In the genomic region with DNA sequence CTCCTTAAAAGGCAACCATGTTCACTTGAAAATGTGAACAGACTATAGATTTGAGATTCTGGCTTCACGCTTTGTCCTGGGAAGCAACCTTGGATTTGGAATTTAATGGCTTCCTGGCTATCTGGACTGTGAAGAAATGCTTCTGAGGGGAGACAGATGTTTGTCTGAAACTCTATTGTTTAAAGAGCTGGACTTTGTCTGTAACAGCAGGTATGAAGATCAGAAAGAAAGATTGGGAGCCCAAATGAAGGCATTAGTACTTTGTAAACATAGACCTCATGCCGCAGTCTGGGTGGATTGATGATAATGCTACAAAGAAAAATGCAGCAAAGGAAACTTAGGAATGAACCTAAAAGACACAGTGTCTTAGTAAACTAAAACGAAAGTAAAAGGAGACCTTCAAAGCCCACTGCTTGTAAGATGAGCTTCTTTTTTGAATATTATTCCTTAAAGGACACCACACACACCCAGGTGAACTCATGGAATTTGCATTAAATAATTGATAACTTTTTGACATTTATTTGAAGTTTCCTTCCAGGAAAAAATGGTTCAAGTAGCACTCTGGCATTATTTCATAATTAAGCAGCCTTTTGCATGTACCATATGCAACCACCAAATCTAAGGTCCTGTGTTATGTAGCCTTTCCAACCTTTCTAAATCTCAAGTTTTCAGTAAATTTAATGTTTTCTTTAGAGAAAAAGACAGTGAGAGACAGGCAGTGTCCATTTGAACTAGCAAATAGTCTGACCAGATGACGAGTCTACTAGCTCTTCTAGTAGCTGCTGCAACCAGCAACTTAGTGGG, we compare ENCODE assay signal across 8 cellular contexts.
DNase-seq lines count a peak whose midpoint lies in the region; ATAC-seq and TF ChIP-seq lines count a peak whose summit lies in the region.
"Not testable (repeated sequence)": the region's sequence is repeated elsewhere in the genome, so short reads cannot be mapped to it uniquely, and the experiment has no call there.

No MANE protein-coding gene starts in this region.

- dilution Hi-C loops in mammary epithelial cell (cut with HindIII; ENCODE audit: low sequenced_read_pairs): not testable (repeated sequence)

- peak overlapping the region; percentile 46 to 70 (median 52) for H3K4me3 Mint-ChIP-seq in CD4-positive, alpha-beta memory T cell
- peak overlapping the region; percentile 31 to 81 for H3K4me3 Mint-ChIP-seq in activated T-cell treated with anti-CD3 and anti-CD28 coated beads, Interleukin-2, amount 50 U/mL, for 72 hours
- H3K4me3 Mint-ChIP-seq in naive thymus-derived CD8-positive, alpha-beta T cell: peak overlapping the region; percentile 70 to 87 (median 84)

- 49% methylated on average over 4 of the region's 4 CpGs for WGBS in SK-N-SH (ENCODE audit: low lambda C conversion rate)
- 42% methylated on average over 3 of the region's 4 CpGs for WGBS in mammary epithelial cell (ENCODE audit: low coverage, missing lambda C conversion rate)
- 37% methylated on average over 4 of the region's 4 CpGs for WGBS in smooth muscle cell (ENCODE audit: low lambda C conversion rate)

- peak overlapping the region; percentile 13; the same call in 1 of the 2 replicates for H3K4me2 ChIP-seq in SK-N-SH
- H3K4me2 ChIP-seq in mammary epithelial cell (ENCODE audit: insufficient read depth, low read depth, low read length): peak overlapping the region; percentile 47
- peak overlapping the region; percentile 74 for H3K4me2 ChIP-seq in smooth muscle cell

- not testable (repeated sequence) for H3K36me3 Mint-ChIP-seq in CD4-positive, alpha-beta memory T cell; activated T-cell treated with anti-CD3 and anti-CD28 coated beads, Interleukin-2, amount 50 U/mL, for 72 hours (ENCODE audit: insufficient read depth in 2 of 2); naive thymus-derived CD8-positive, alpha-beta T cell

- not testable (repeated sequence) for H3K36me3 ChIP-seq in CD4-positive, alpha-beta memory T cell (ENCODE audit: insufficient read depth, low read length); SK-N-SH (replicated peaks in 1 of 2; ENCODE audit: control insufficient read depth in 1 of 2, insufficient read depth in 2 of 2, low read length in 1 of 2); mammary epithelial cell (ENCODE audit: insufficient read depth, low read length); smooth muscle cell (ENCODE audit: low read depth)

- H3K9ac ChIP-seq in SK-N-SH; mammary epithelial cell (ENCODE audit: insufficient read depth, low read length); smooth muscle cell (ENCODE audit: low read depth): not testable (repeated sequence)

- not testable (repeated sequence) for H3K9me3 ChIP-seq in CD4-positive, alpha-beta memory T cell (ENCODE audit: control insufficient read depth in 1 of 2, low read length in 2 of 2); SK-N-SH; mammary epithelial cell (replicated peaks; ENCODE audit: insufficient read depth, low read length); smooth muscle cell (replicated peaks; ENCODE audit: low read depth)

- ATAC-seq in HG02642 (IDR thresholded peaks at IDR 0.05; ENCODE audit: poor library complexity, unreplicated experiment): peak; percentile 54
- ATAC-seq in activated T-cell treated with anti-CD3 and anti-CD28 coated beads, Interleukin-2, amount 50 U/mL, for 72 hours (replicated peaks in 1 of 2): not testable (repeated sequence)
- ATAC-seq in naive thymus-derived CD8-positive, alpha-beta T cell: peak; percentile 37 to 44

- H3K4me1 ChIP-seq in CD4-positive, alpha-beta memory T cell (ENCODE audit: insufficient read depth, low read length); SK-N-SH (ENCODE audit: control insufficient read depth in 1 of 2, insufficient read depth in 2 of 2, low read depth in 1 of 2, low read length in 1 of 2); mammary epithelial cell (ENCODE audit: insufficient read depth, low read length): not testable (repeated sequence)
- peaks cover 19% of the 10 kb centered on the region for H3K4me1 ChIP-seq in smooth muscle cell (ENCODE audit: low read depth)

- H3K27ac ChIP-seq in CD4-positive, alpha-beta memory T cell (ENCODE audit: low read depth, low read length); SK-N-SH (ENCODE audit: low read depth in 2 of 2, low read length in 1 of 2); mammary epithelial cell (ENCODE audit: insufficient read depth, low read depth, low read length); smooth muscle cell (ENCODE audit: low read depth): not testable (repeated sequence)

- H3K79me2 ChIP-seq in SK-N-SH (ENCODE audit: insufficient read depth); mammary epithelial cell (ENCODE audit: insufficient read depth, low read length); smooth muscle cell (ENCODE audit: low read depth): not testable (repeated sequence)

- POLR2A ChIA-PET in CD4-positive, alpha-beta memory T cell (lab: Charles Lee; ENCODE audit: partially characterized antibody); SK-N-SH (lab: Yijun Ruan, JAX); naive thymus-derived CD8-positive, alpha-beta T cell (lab: Charles Lee): not testable (repeated sequence)

- peaks cover 4 to 12% (median 8%) of the 10 kb centered on the region in 4 donors for H3K4me1 Mint-ChIP-seq in CD4-positive, alpha-beta memory T cell
- not testable (repeated sequence) for H3K4me1 Mint-ChIP-seq in activated T-cell treated with anti-CD3 and anti-CD28 coated beads, Interleukin-2, amount 50 U/mL, for 72 hours (ENCODE audit: low read depth)
- peaks cover 4 to 12% (median 10%) of the 10 kb centered on the region in 4 donors for H3K4me1 Mint-ChIP-seq in naive thymus-derived CD8-positive, alpha-beta T cell

- in situ Hi-C loops in mammary epithelial cell (cut with MboI; ENCODE audit: low sequenced_read_pairs in 2 of 2): not testable (repeated sequence)

- H3K27me3 ChIP-seq in CD4-positive, alpha-beta memory T cell (ENCODE audit: insufficient read depth, low read length); SK-N-SH (ENCODE audit: insufficient read depth); mammary epithelial cell (ENCODE audit: insufficient read depth, low read length); smooth muscle cell (ENCODE audit: low read depth): not testable (repeated sequence)

- H3K9me2 ChIP-seq in SK-N-SH: not testable (repeated sequence)

- not testable (repeated sequence) for H3K9me3 Mint-ChIP-seq in CD4-positive, alpha-beta memory T cell; activated T-cell treated with anti-CD3 and anti-CD28 coated beads, Interleukin-2, amount 50 U/mL, for 72 hours; naive thymus-derived CD8-positive, alpha-beta T cell

- not testable (repeated sequence) for TF ChIP-seq EP300 in SK-N-SH (IDR thresholded peaks at IDR 0.05; ENCODE audit: borderline replicate concordance in 1 of 2, low read depth in 1 of 2, low read length in 1 of 2)

- not testable (repeated sequence) for H3K27me3 Mint-ChIP-seq in CD4-positive, alpha-beta memory T cell; activated T-cell treated with anti-CD3 and anti-CD28 coated beads, Interleukin-2, amount 50 U/mL, for 72 hours (ENCODE audit: low read depth); naive thymus-derived CD8-positive, alpha-beta T cell

- CTCF ChIA-PET in CD4-positive, alpha-beta memory T cell (lab: Charles Lee; ENCODE audit: partially characterized antibody); SK-N-SH (lab: Yijun Ruan, JAX); mammary epithelial cell (lab: Charles Lee; ENCODE audit: low non-redundant PET): not testable (repeated sequence)

- H3F3A ChIP-seq in SK-N-SH (replicated peaks; ENCODE audit: insufficient read depth); smooth muscle cell (ENCODE audit: low read depth): not testable (repeated sequence)

- H4K20me1 ChIP-seq in SK-N-SH (ENCODE audit: insufficient read depth); mammary epithelial cell (ENCODE audit: insufficient read depth, low read length); smooth muscle cell (ENCODE audit: low read depth): not testable (repeated sequence)

- H3K27ac Mint-ChIP-seq in CD4-positive, alpha-beta memory T cell: peak overlapping the region in 1 of 7 donors; percentile 42
- H3K27ac Mint-ChIP-seq in activated T-cell treated with anti-CD3 and anti-CD28 coated beads, Interleukin-2, amount 50 U/mL, for 72 hours: peak overlapping the region; percentile 82
- H3K27ac Mint-ChIP-seq in naive thymus-derived CD8-positive, alpha-beta T cell: peak overlapping the region in 9 of 10 donors; percentile 21 to 86 (median 71)

- BruUV-seq in mammary epithelial cell (replicated peaks; lab: Mats Ljungman, UMichigan): not testable (repeated sequence)

- H2AFZ ChIP-seq in SK-N-SH (ENCODE audit: low read depth): peak overlapping the region; percentile 70
- H2AFZ ChIP-seq in mammary epithelial cell (ENCODE audit: low read depth, low read length): not testable (repeated sequence)
- H2AFZ ChIP-seq in smooth muscle cell (ENCODE audit: low read depth): peak overlapping the region; percentile 89

- intact Hi-C loops in CD4-positive, alpha-beta memory T cell (cut with micrococcal nuclease); mammary epithelial cell (cut with micrococcal nuclease): not testable (repeated sequence)

- not testable (repeated sequence) for TF ChIP-seq RAD21 in SK-N-SH (IDR thresholded peaks at IDR 0.05; ENCODE audit: low read length)

- not testable (repeated sequence) for H3K4me3 ChIP-seq in CD4-positive, alpha-beta memory T cell (ENCODE audit: low read length in 2 of 2); mammary epithelial cell (replicated peaks in 1 of 3; ENCODE audit: insufficient read depth in 1 of 3, low read depth in 2 of 3, low read length in 3 of 3)
- peak overlapping the region in 1 of 2 experiments; percentile 38; a peak in 3 of 4 replicates for H3K4me3 ChIP-seq in SK-N-SH (ENCODE audit: low read depth in 2 of 2, low read length in 1 of 2)
- peak overlapping the region; percentile 17 for H3K4me3 ChIP-seq in fibroblast of pulmonary artery (replicated peaks; ENCODE audit: low read depth, low read length)
- H3K4me3 ChIP-seq in smooth muscle cell: peak overlapping the region; percentile 36

- TF ChIP-seq CTCF in SK-N-SH (IDR thresholded peaks at IDR 0.05); mammary epithelial cell (conservative IDR thresholded peaks at IDR 0.05 in 1 of 2, IDR thresholded peaks at IDR 0.05 in 1 of 2; ENCODE audit: extremely low read depth in 1 of 2, insufficient read depth in 1 of 2, low read depth in 1 of 2, low read length in 2 of 2); fibroblast of pulmonary artery (IDR thresholded peaks at IDR 0.05; ENCODE audit: low read length, missing control alignments); smooth muscle cell (IDR thresholded peaks at IDR 0.05; ENCODE audit: borderline replicate concordance, insufficient read depth, poor library complexity, severe bottlenecking): not testable (repeated sequence)

- not testable (repeated sequence) for DNase-seq in CD4-positive, alpha-beta memory T cell; SK-N-SH; activated T-cell treated with anti-CD3 and anti-CD28 coated beads, Interleukin-2, amount 50 U/mL, for 72 hours; mammary epithelial cell; fibroblast of pulmonary artery (ENCODE audit: low read depth); smooth muscle cell (lab: John Stamatoyannopoulos, UW; ENCODE audit: unreplicated experiment)
- peak in 3 of 10 donors; percentile 8 to 21 (median 15) for DNase-seq in naive thymus-derived CD8-positive, alpha-beta T cell

Comparison
In these comparisons a context has a peak if more than half of its experiments do, and no peak if none do; other contexts are left out.
1. H3K4me2 ChIP-seq: peak in every context shown above with its lines; median percentile 74 in smooth muscle cell; 47 in mammary epithelial cell; 13 in SK-N-SH.